Comparison of ENCODE assay signal across 8 cellular contexts in the genomic region with DNA sequence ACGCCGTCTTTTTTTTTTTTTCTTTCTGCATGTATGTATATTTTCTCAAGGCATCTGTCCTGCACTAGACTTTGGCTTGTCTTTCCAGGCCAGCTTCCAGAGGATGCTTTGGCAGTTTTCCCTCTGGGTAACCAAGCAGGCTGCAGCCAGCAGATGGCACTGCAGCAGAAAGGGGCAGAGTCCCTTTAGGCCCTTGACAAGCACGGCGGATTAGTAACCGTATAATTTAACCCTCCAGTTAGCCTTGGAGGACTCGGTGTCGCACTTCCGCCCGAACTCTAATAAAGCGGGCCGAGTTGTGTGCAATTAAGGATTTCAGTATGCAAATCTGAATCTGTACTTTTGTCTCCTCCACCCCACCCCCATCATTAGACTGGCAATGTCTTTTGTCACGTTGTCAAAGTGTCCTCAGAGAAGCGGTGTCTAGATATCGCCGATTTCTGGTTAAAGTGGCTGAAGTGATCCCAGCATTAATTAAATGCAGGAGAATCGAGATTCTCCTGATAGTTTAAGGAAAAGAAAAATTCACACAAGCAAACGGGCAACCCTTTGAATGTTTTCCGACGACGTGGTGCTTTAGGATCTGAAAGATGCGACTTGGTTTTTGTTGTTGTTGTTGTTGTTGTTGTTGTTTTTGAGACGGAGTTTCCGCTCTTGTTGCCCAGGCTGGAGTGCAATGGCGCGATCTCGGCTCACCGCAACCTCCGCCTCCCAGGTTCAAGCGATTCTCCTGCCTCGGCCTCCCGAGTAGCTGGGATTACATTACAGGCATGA. TPM values are rescaled to one million over a fixed set of nuclear protein-coding genes. Genes with fewer than 3 reads are reported as not detected.
A peak's percentile ranks its signal among the peaks of the same experiment; 100 is the strongest.
DNase-seq lines count a peak whose midpoint lies in the region; ATAC-seq and TF ChIP-seq lines count a peak whose summit lies in the region.

No MANE protein-coding gene starts in this region.

- H3K4me3 ChIP-seq in esophagus (ENCODE audit: low read depth in 1 of 2, low read length in 2 of 2) = peak overlapping the region in 1 of 2 donors; percentile 89
- peak overlapping the region; percentile 6 to 79 for H3K4me3 ChIP-seq in mucosa of rectum (ENCODE audit: low read length in 2 of 2)
- peak overlapping the region; percentile 84 for H3K4me3 ChIP-seq in upper lobe of right lung

- intact Hi-C loops in upper lobe of right lung (cut with DNase I) = no loop called here

- H3K4me1 ChIP-seq in esophagus (ENCODE audit: control insufficient read depth in 2 of 2, insufficient read depth in 2 of 2, low read length in 1 of 2) = no peaks in the 10 kb centered on the region
- H3K4me1 ChIP-seq in mucosa of rectum (ENCODE audit: control insufficient read depth in 2 of 2, insufficient read depth in 2 of 2, low read length in 2 of 2) = peaks cover 16 to 17% of the 10 kb centered on the region in 2 donors
- peaks cover 23% of the 10 kb centered on the region for H3K4me1 ChIP-seq in upper lobe of right lung

- WGBS in esophagus, 2 donors = 58 to 75% methylated on average over 31 of the region's 31 CpGs

- H3K27ac ChIP-seq in esophagus (ENCODE audit: low read depth in 2 of 2, low read length in 1 of 2) = peak overlapping the region; percentile 90 to 100
- H3K27ac ChIP-seq in mucosa of rectum (ENCODE audit: low read depth in 2 of 2, low read length in 2 of 2) = peak overlapping the region in 1 of 2 donors; percentile 96
- H3K27ac ChIP-seq in upper lobe of right lung = peak overlapping the region; percentile 97

- H3K36me3 ChIP-seq in esophagus (ENCODE audit: control insufficient read depth in 2 of 2, insufficient read depth in 2 of 2, low read length in 1 of 2) = peaks cover 0 to 3% of the 10 kb centered on the region in 2 donors
- H3K36me3 ChIP-seq in mucosa of rectum (ENCODE audit: control insufficient read depth in 2 of 2, insufficient read depth in 2 of 2, low read length in 2 of 2) = peaks cover 3 to 10% of the 10 kb centered on the region in 2 donors
- H3K36me3 ChIP-seq in upper lobe of right lung = peaks cover 19% of the 10 kb centered on the region

- H3K27me3 ChIP-seq in esophagus (ENCODE audit: control insufficient read depth in 1 of 2, insufficient read depth in 2 of 2, low read length in 2 of 2) = no peaks in the 10 kb centered on the region
- no peaks in the 10 kb centered on the region for H3K27me3 ChIP-seq in mucosa of rectum (ENCODE audit: control insufficient read depth in 2 of 2, insufficient read depth in 2 of 2, low read length in 2 of 2)
- no peaks in the 10 kb centered on the region for H3K27me3 ChIP-seq in upper lobe of right lung

- TF ChIP-seq CTCF in upper lobe of right lung (IDR thresholded peaks at IDR 0.05) = peak; percentile 56

- peak overlapping the region in 1 of 2 donors; percentile 89 for H3K9ac ChIP-seq in mucosa of rectum (ENCODE audit: low read depth in 1 of 2, low read length in 2 of 2)

- H3K9me3 ChIP-seq in esophagus (ENCODE audit: control insufficient read depth in 2 of 2, insufficient read depth in 1 of 2, low read depth in 1 of 2, low read length in 1 of 2) = no peaks in the 10 kb centered on the region
- H3K9me3 ChIP-seq in mucosa of rectum (ENCODE audit: control insufficient read depth in 2 of 2, low read length in 2 of 2) = no peaks in the 10 kb centered on the region
- no peaks in the 10 kb centered on the region for H3K9me3 ChIP-seq in upper lobe of right lung

- ATAC-seq in upper lobe of right lung = peak; percentile 63

- DNase-seq in activated effector memory CD4-positive, alpha-beta T cell treated with anti-CD3 and anti-CD28 coated beads, Interleukin-2, amount 50 U/mL, for 16 hours = peak; percentile 71
- DNase-seq in activated effector memory CD4-positive, alpha-beta T cell treated with Interleukin-2 at 50 U/mL for 16 hours = no peak
- DNase-seq in NCI-H187 treated with DMSO at 0.1 percent for 48 hours (lab: John Stamatoyannopoulos, UW) (peak; percentile 33), upper lobe of right lung (peak; percentile 83), dedifferentiated amniotic fluid mesenchymal stem cell (ENCODE audit: extremely low spot score) (no peak)
- peak; percentile 52 to 61 for DNase-seq in activated CD4-positive, alpha-beta T cell treated with anti-CD3 and anti-CD28 coated beads, Interleukin-2, amount 50 U/mL, for 48 hours

RNA-seq across cellular contexts. Expression of a gene that starts 1.1 kb away (rescaled TPM):
- polyA plus RNA-seq in esophagus = 10 to 100 TPM in 1 of 2 donors, 1 to 10 TPM in 1; 7.7 to 14.7 TPM
- 49.7 TPM for total RNA-seq in upper lobe of right lung

RNA-seq across cellular contexts. Expression of a gene that starts 13.6 kb away (rescaled TPM):
- 10 to 100 TPM; 20.2 to 33.9 TPM for polyA plus RNA-seq in esophagus
- 41.1 TPM for total RNA-seq in upper lobe of right lung

RNA-seq across cellular contexts. Expression of a gene that starts 24.5 kb away (rescaled TPM):
- polyA plus RNA-seq in esophagus = under 1 TPM; 0.24 to 0.25 TPM
- total RNA-seq in upper lobe of right lung = 5.6 TPM

RNA-seq across cellular contexts. Expression of a gene that starts 47.5 kb away (rescaled TPM):
- 1 to 10 TPM; 6.4 to 8.4 TPM for polyA plus RNA-seq in esophagus
- total RNA-seq in upper lobe of right lung = 14.7 TPM

Comparison
In these comparisons a context has a peak if more than half of its experiments do, and no peak if none do; other contexts are left out.
1. DNase-seq: peak in activated effector memory CD4-positive, alpha-beta T cell treated with anti-CD3 and anti-CD28 coated beads, Interleukin-2, amount 50 U/mL, for 16 hours (single experiment), NCI-H187 treated with DMSO at 0.1 percent for 48 hours (single experiment), activated CD4-positive, alpha-beta T cell treated with anti-CD3 and anti-CD28 coated beads, Interleukin-2, amount 50 U/mL, for 48 hours (2 of 2) and upper lobe of right lung (single experiment); none in activated effector memory CD4-positive, alpha-beta T cell treated with Interleukin-2 at 50 U/mL for 16 hours (single experiment) and dedifferentiated amniotic fluid mesenchymal stem cell (single experiment).